8 cellular contexts compared by ENCODE assay signal in the genomic region with DNA sequence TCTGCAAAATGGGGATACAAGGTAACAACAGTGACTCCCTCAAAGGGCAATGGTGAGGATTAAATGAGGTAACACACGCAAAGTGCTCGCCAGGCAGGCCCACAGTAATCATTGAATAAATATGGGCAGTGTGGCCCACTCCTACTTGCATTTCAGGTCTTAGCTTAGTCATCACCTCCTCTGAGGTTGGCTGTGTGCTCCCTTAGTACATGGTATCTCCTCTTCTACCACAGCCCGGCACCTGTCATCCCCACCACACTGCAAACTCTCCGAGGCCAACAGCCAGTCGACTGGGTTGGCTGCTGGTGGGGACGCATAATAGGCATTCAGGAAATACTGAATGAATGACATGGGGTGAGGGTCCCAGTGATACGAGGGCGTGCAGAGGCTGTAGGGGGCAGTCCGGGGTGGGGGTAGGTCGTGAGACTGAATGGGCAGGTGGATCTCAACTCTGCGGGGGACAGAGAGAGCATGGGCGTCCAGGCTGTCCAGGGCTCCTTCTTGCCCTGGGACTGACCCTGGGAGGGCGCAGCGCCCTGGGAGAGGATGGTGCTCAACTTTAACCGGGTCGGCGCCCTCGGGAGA. TPM values are rescaled to one million over a fixed set of nuclear protein-coding genes. Genes with fewer than 3 reads are reported as not detected.
DNase-seq lines count a peak whose midpoint lies in the region; ATAC-seq and TF ChIP-seq lines count a peak whose summit lies in the region.

No MANE protein-coding gene starts in this region.

- no peak for TF ChIP-seq POLR2A in sigmoid colon (IDR thresholded peaks at IDR 0.05)

- no peak for TF ChIP-seq CTCF in GM06990 (IDR thresholded peaks at IDR 0.05; ENCODE audit: insufficient read depth, low read length, poor library complexity, severe bottlenecking)
- TF ChIP-seq CTCF in WERI-Rb-1 (IDR thresholded peaks at IDR 0.05; ENCODE audit: low read depth, low read length), result no peak
- TF ChIP-seq CTCF in foreskin fibroblast (IDR thresholded peaks at IDR 0.05; ENCODE audit: low read depth, low read length), result no peak
- TF ChIP-seq CTCF in sigmoid colon (IDR thresholded peaks at IDR 0.05), result no peak

- H3K4me3 ChIP-seq in GM06990 (replicated peaks; ENCODE audit: low read depth, low read length) (no peak overlapping the region), WERI-Rb-1 (ENCODE audit: low read depth, low read length) (peak overlapping the region; percentile 73), foreskin fibroblast (ENCODE audit: low read depth in 1 of 2, low read length in 2 of 2) (peak overlapping the region; percentile 37 to 52), sigmoid colon (peak overlapping the region; percentile 46 to 75 (median 62))

- H3K36me3 ChIP-seq in GM06990 (ENCODE audit: control insufficient read depth, insufficient read depth, low read length) (no peaks in the 10 kb centered on the region), WERI-Rb-1 (no peaks in the 10 kb centered on the region), sigmoid colon (no peaks in the 10 kb centered on the region)

- DNase-seq in GM06990 (ENCODE audit: extremely low read depth, insufficient read length) (peak; percentile 3), WERI-Rb-1 (no peak), foreskin fibroblast (no peak), sigmoid colon (no peak), SKM-1 (lab: John Stamatoyannopoulos, UW; ENCODE audit: unreplicated experiment) (no peak), iPS-NIHi11 (ENCODE audit: low spot score) (no peak), germinal center (ENCODE audit: low spot score) (no peak)

- WGBS in sigmoid colon, 2 donors, result 16 to 23% methylated on average over 18 of the region's 18 CpGs

- H3K27ac ChIP-seq in WERI-Rb-1 (no peak overlapping the region), sigmoid colon (peak overlapping the region; percentile 45 to 91 (median 80))

- H3K9me3 ChIP-seq in WERI-Rb-1 (ENCODE audit: severe bottlenecking) (no peaks in the 10 kb centered on the region), sigmoid colon (no peaks in the 10 kb centered on the region)

- H3K4me1 ChIP-seq in sigmoid colon, result peaks cover 0 to 41% (median 33%) of the 10 kb centered on the region in 4 donors

- no peak for TF ChIP-seq EP300 in sigmoid colon (IDR thresholded peaks at IDR 0.05)

- intact Hi-C loops in sigmoid colon (cut with DNase I), result no loop called here

- no peak for ATAC-seq in GM18520 (IDR thresholded peaks at IDR 0.05; ENCODE audit: unreplicated experiment)

- H3K27me3 ChIP-seq in GM06990 (replicated peaks; ENCODE audit: control insufficient read depth, insufficient read depth, low read length) (peaks cover 3% of the 10 kb centered on the region), WERI-Rb-1 (ENCODE audit: insufficient read depth, low read depth, severe bottlenecking) (no peaks in the 10 kb centered on the region), sigmoid colon (no peaks in the 10 kb centered on the region)

RNA-seq across cellular contexts. Expression of gene MYZAP, which starts 0.4 kb away (rescaled TPM):
- total RNA-seq in sigmoid colon, result 10 to 100 TPM; 31.4 to 55.6 (median 47.1) TPM
- 10 to 100 TPM in 2 of 3 donors, 1 to 10 TPM in 1; 7.2 to 48.3 (median 31.8) TPM for polyA plus RNA-seq in sigmoid colon
